22 cellular contexts compared by ENCODE assay signal in the genomic region with DNA sequence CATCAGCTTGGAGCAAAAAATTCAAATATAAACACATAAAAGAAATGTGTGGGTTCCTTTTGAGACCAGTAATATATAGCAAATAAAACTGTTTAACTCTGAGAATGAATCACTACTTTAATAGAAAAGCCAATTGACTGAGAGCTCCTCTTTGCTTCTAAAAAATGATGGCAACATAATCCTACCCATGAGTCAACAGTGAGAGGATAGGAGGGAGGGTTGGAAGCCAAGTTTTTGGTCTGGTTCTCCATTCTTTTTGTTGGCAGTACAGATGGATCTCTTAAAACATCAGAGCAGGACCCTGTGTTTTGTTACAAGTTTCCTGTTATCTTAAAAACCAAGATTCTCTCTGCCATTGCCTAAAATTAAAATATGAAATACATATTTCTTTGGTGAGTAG. TPM values are rescaled to one million over a fixed set of nuclear protein-coding genes. Genes with fewer than 3 reads are reported as not detected.
DNase-seq lines count a peak whose midpoint lies in the region; ATAC-seq and TF ChIP-seq lines count a peak whose summit lies in the region.
"Had no signal": no experiment of that assay in that cellular context is flagged by ENCODE, and none has a peak within 500 bp of the region (broad histone marks: within the 10 kb centered on the region; RNA-seq: fewer than 3 reads in every experiment).

No MANE protein-coding gene starts in this region.

- peak overlapping the region in 1 of 2 experiments; percentile 35; a peak in 2 of 4 replicates for H3K27ac ChIP-seq in SK-N-SH (ENCODE audit: low read depth in 2 of 2, low read length in 1 of 2)
- H3K27ac ChIP-seq: 22Rv1, ascending aorta, esophagus squamous epithelium, left ventricle myocardium inferior, transverse colon had no signal

- H3K9me2 ChIP-seq in SK-N-SH: no peaks in the 10 kb centered on the region

- no peak for DNase-seq in SK-N-SH
- peak; percentile 27 for DNase-seq in astrocyte of the cerebellum (ENCODE audit: low read depth)
- DNase-seq in fibroblast of villous mesenchyme (ENCODE audit: low read depth): peak; percentile 34
- DNase-seq in activated naive CD4-positive, alpha-beta T cell treated with Interleukin-2 at 50 U/mL for 16 hours: no peak
- DNase-seq in HPDE6-E6E7 (ENCODE audit: extremely low spot score): no peak
- no peak for DNase-seq in NCI-H2081 treated with DMSO at 0.1 percent for 48 hours (lab: John Stamatoyannopoulos, UW)
- DNase-seq: activated CD4-positive, alpha-beta T cell treated with anti-CD3 and anti-CD28 coated beads for 36 hours; activated CD8-positive, alpha-beta memory T cell treated with anti-CD3 and anti-CD28 coated beads, Interleukin-2, amount 50 U/mL, for 4 hours; activated gamma-delta T cell treated with Interleukin-2 at 50 U/mL for 16 hours; CD8-positive, alpha-beta T cell; DND-41; esophagus squamous epithelium; H7; left ventricle myocardium inferior; NCI-H1694; stimulated activated naive B cell treated with anti-CD40 and anti-IgM and Interleukin-4, amounts not matched to agents 10 μg/mL and 1 μg/mL and 100 μg/mL, for 72 hours; transverse colon had no signal

- no peaks in the 10 kb centered on the region for H4K20me1 ChIP-seq in SK-N-SH (ENCODE audit: insufficient read depth)

- TF ChIP-seq EP300 in SK-N-SH (IDR thresholded peaks at IDR 0.05; ENCODE audit: borderline replicate concordance in 1 of 2, low read depth in 1 of 2, low read length in 1 of 2): no peak

- H3K4me3 ChIP-seq in SK-N-SH (ENCODE audit: low read depth in 2 of 2, low read length in 1 of 2) (no peak overlapping the region), astrocyte of the cerebellum (ENCODE audit: low read depth, low read length) (no peak overlapping the region), fibroblast of villous mesenchyme (ENCODE audit: low read depth, low read length) (no peak overlapping the region)
- H3K4me3 ChIP-seq: ascending aorta, esophagus squamous epithelium, left ventricle myocardium inferior, transverse colon had no signal

- H3K79me2 ChIP-seq in SK-N-SH (ENCODE audit: insufficient read depth): no peaks in the 10 kb centered on the region

- H3K9me3 ChIP-seq in SK-N-SH: no peaks in the 10 kb centered on the region
- H3K9me3 ChIP-seq: ascending aorta, esophagus squamous epithelium, left ventricle myocardium inferior, transverse colon had no signal

- H3K4me1 ChIP-seq in SK-N-SH (ENCODE audit: control insufficient read depth in 1 of 2, insufficient read depth in 2 of 2, low read depth in 1 of 2, low read length in 1 of 2): no peaks in the 10 kb centered on the region
- H3K4me1 ChIP-seq: ascending aorta, esophagus squamous epithelium, left ventricle myocardium inferior, transverse colon had no signal

- TF ChIP-seq CTCF in SK-N-SH (IDR thresholded peaks at IDR 0.05): no peak
- TF ChIP-seq CTCF in astrocyte of the cerebellum (IDR thresholded peaks at IDR 0.05; ENCODE audit: low read depth, low read length, missing control alignments): no peak
- TF ChIP-seq CTCF in fibroblast of villous mesenchyme (IDR thresholded peaks at IDR 0.05; ENCODE audit: insufficient read depth, low read depth, low read length): no peak

- TF ChIP-seq RAD21 in SK-N-SH (IDR thresholded peaks at IDR 0.05; ENCODE audit: low read length): no peak

- POLR2A ChIA-PET in SK-N-SH (lab: Yijun Ruan, JAX): no interaction called here

- no peaks in the 10 kb centered on the region for H3K36me3 ChIP-seq in SK-N-SH (replicated peaks in 1 of 2; ENCODE audit: control insufficient read depth in 1 of 2, insufficient read depth in 2 of 2, low read length in 1 of 2)
- H3K36me3 ChIP-seq: ascending aorta, esophagus squamous epithelium, left ventricle myocardium inferior, transverse colon had no signal

- peak; percentile 54 for ATAC-seq in SK-N-SH treated with all-trans-retinoic acid at 6 μM for 48 hours
- no peak for ATAC-seq in GM21423 (IDR thresholded peaks at IDR 0.05; ENCODE audit: unreplicated experiment)
- ATAC-seq: activated CD4-positive, alpha-beta T cell treated with anti-CD3 and anti-CD28 coated beads for 36 hours; CD8-positive, alpha-beta T cell; stimulated activated naive B cell treated with anti-CD40 and anti-IgM and Interleukin-4, amounts not matched to agents 10 μg/mL and 1 μg/mL and 100 μg/mL, for 72 hours had no signal

- no peak overlapping the region for H3K9ac ChIP-seq in SK-N-SH

- no peak overlapping the region for H3K4me2 ChIP-seq in SK-N-SH

- peaks cover 19% of the 10 kb centered on the region for H3F3A ChIP-seq in SK-N-SH (replicated peaks; ENCODE audit: insufficient read depth)

- no peak overlapping the region for H2AFZ ChIP-seq in SK-N-SH (ENCODE audit: low read depth)

- CTCF ChIA-PET in SK-N-SH (lab: Yijun Ruan, JAX): no interaction called here

- in situ Hi-C loops in astrocyte of the cerebellum (cut with HindIII; ENCODE audit: low sequenced_read_pairs): no loop called here

- H3K27me3 ChIP-seq in SK-N-SH (ENCODE audit: insufficient read depth): no peaks in the 10 kb centered on the region
- H3K27me3 ChIP-seq: ascending aorta, esophagus squamous epithelium, transverse colon had no signal

TF ChIP-seq in SK-N-SH treated with all-trans-retinoic acid at 6 μM for 48 hours, 23 proteins besides CTCF, POLR2A, EP300 and RAD21:
- TF ChIP-seq SNAI2 (CRISPR knock-in tag; IDR thresholded peaks at IDR 0.05) (no peak), GLIS3 (CRISPR knock-in tag; IDR thresholded peaks at IDR 0.05) (no peak), TCF4 (CRISPR knock-in tag; IDR thresholded peaks at IDR 0.05; ENCODE audit: borderline replicate concordance) (no peak), BACH2 (CRISPR knock-in tag; IDR thresholded peaks at IDR 0.05; ENCODE audit: borderline replicate concordance) (no peak), ARNTL (CRISPR knock-in tag; IDR thresholded peaks at IDR 0.05; ENCODE audit: borderline replicate concordance, low read depth) (no peak)

TF ChIP-seq in SK-N-SH, 30 proteins besides CTCF, POLR2A, EP300 and RAD21:
- no peak for TF ChIP-seq NRF1 (IDR thresholded peaks at IDR 0.05; ENCODE audit: low read depth, low read length)
- no peak for TF ChIP-seq TCF12 (IDR thresholded peaks at IDR 0.05)
- no peak for TF ChIP-seq TEAD4 (IDR thresholded peaks at IDR 0.05; ENCODE audit: borderline replicate concordance, insufficient read depth)
- TF ChIP-seq, protein P1, sequence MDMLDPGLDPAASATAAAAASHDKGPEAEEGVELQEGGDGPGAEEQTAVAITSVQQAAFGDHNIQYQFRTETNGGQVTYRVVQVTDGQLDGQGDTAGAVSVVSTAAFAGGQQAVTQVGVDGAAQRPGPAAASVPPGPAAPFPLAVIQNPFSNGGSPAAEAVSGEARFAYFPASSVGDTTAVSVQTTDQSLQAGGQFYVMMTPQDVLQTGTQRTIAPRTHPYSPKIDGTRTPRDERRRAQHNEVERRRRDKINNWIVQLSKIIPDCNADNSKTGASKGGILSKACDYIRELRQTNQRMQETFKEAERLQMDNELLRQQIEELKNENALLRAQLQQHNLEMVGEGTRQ (IDR thresholded peaks at IDR 0.05; ENCODE audit: borderline replicate concordance, low read depth, low read length): no peak
- TF ChIP-seq FOSL2 (IDR thresholded peaks at IDR 0.05; ENCODE audit: borderline replicate concordance, low read depth): no peak

RNA-seq across cellular contexts. Expression of a gene that starts 50.0 kb away (rescaled TPM):
- 577 and 1,227 TPM in 2 replicates for polyA plus RNA-seq in SK-N-SH (2012; rRNA removed)
- polyA plus RNA-seq in SK-N-SH (2012; cell fraction: cytosol; rRNA removed): 938 and 1,345 TPM in 2 replicates
- 502 and 1,411 TPM in 2 replicates for polyA plus RNA-seq in SK-N-SH (2012; cell fraction: nucleus; rRNA removed)
- 149 and 390 TPM in 2 replicates for total RNA-seq in fibroblast of villous mesenchyme
- total RNA-seq: activated CD4-positive, alpha-beta T cell treated with anti-CD3 and anti-CD28 coated beads for 36 hours; CD8-positive, alpha-beta T cell; SK-MEL-5 had no signal

Comparison
In these comparisons a context has a peak if more than half of its experiments do, and no peak if none do; other contexts are left out.
1. DNase-seq: peak in astrocyte of the cerebellum (single experiment) and fibroblast of villous mesenchyme (single experiment); none in SK-N-SH (single experiment), activated naive CD4-positive, alpha-beta T cell treated with Interleukin-2 at 50 U/mL for 16 hours (single experiment), HPDE6-E6E7 (single experiment) and NCI-H2081 treated with DMSO at 0.1 percent for 48 hours (single experiment).